ENCODE assay signal across 1 cellular context in the genomic region with DNA sequence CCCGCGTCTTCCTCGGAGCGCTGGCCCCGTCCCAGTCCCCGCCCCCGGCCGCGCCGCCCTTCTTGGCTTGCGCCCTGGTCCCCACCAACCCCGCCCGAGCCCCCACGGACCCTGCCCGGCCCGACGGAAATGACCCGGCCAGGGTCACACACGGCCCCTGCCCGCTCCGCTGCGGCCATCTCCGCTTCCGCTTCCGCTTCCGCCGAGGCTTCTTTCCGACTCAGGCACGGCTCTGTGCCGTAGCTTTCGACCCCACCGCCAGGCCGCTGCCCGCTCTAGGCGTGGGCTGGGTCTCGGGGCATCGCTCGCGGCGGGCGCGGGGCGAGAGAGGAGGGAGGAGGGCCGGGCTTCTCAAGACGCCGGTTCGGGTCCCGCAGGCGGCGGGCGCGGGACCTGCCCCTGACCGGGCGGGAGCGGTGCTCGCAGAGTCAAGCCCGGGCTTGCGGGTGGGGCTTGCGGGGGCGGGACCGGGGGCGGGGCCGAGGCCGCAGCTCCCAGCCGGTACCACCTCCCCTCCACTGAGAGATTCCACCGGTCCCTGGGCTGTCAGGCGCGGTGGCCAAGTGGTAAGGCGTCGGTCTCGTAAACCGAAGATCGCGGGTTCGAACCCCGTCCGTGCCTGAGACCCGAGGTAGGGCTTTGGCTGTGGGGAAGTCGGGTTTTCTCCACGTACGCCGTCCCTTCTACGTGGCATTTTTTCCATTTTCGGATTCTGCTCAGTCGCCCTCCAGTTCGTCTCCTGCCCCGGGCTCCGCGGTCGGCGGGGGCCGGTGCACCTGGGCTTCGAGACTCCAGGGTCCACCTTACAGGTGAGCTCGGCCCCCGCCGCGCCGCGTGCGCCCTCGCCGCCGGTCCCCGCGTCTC.
TF ChIP-seq lines count a peak whose summit lies in the region.

No MANE protein-coding gene starts in this region.

TF ChIP-seq in neural cell, 6 proteins besides CTCF, POLR2A, EP300 and RAD21 (continued from another document):
- peak; percentile 41 for TF ChIP-seq SMC3 (conservative IDR thresholded peaks at IDR 0.05; ENCODE audit: poor library complexity)
- peak; percentile 27 for TF ChIP-seq MXI1 (conservative IDR thresholded peaks at IDR 0.05; ENCODE audit: poor library complexity, severe bottlenecking)
- peak; percentile 54 for TF ChIP-seq POLR2AphosphoS5 (IDR thresholded peaks at IDR 0.05)
